10 cellular contexts compared by ENCODE assay signal in the genomic region with DNA sequence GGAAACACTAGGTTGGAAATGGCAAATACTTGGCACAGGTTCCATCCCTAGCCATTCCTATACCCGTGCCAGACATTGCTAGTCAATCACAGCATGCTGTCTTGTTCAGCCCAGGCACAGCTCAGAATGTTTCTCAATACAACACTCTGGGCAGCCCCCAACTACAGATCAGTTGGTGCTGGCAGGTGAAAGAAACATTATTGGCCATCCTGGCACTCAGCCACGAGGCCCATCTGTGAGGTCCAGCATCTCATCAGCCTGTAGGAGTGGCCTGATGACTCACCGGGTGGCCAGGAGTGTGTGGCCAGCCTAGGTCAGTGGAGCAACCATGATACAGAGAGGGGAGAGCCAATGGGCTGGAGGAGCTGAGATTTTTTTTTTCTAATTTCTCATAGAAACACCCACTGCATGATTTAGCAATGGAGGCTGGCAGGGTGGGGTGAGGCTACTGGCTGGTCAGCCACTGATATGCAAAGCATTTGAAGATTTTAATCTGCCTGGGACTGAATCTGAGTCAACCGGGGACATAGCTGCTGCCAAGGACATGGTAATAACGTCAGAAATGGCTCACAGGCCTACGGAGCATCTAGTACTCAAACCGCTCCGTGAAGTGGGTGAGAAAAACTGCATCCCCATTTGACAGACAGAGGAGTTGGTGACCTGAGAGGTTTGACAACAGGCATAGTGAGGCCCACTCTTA. TPM values are rescaled to one million over a fixed set of nuclear protein-coding genes. Genes with fewer than 3 reads are reported as not detected.
DNase-seq lines count a peak whose midpoint lies in the region; ATAC-seq, FAIRE-seq and TF ChIP-seq lines count a peak whose summit lies in the region.
"Had no signal": no experiment of that assay in that cellular context is flagged by ENCODE, and none has a peak within 500 bp of the region (broad histone marks: within the 10 kb centered on the region; RNA-seq: fewer than 3 reads in every experiment).

No MANE protein-coding gene starts in this region.

- no peak for TF ChIP-seq CTCF in K562 (IDR thresholded peaks at IDR 0.05 in 2 of 3, conservative IDR thresholded peaks at IDR 0.05 in 1 of 3; ENCODE audit: insufficient read depth in 2 of 3, low read depth in 1 of 3, low read length in 3 of 3)

- H3K4me3 ChIP-seq in K562, result no peak overlapping the region

- H2AFZ ChIP-seq in K562 (ENCODE audit: low read depth, low read length), result no peak overlapping the region

- in situ Hi-C loops in K562 (cut with MboI), result no loop called here

- H3K36me3 ChIP-seq in K562 (ENCODE audit: control insufficient read depth, insufficient read depth, low read length), result no peaks in the 10 kb centered on the region; the same call in 2 of the 3 replicates

- 0 out of 2 replicates have a peak overlapping the region, but pooled peaks have one; percentile 43 for H3K4me2 ChIP-seq in K562 (ENCODE audit: insufficient read depth, low read length)

- FAIRE-seq in K562 (lab: Jason Lieb, UNC), result peak; percentile 73

- POLR2A ChIA-PET in K562 (lab: Yijun Ruan, JAX), result interaction anchor here (1.2 to 5.3 kb wide), 2 partner anchors 12 to 26 kb away, joined by 3 to 51 read pairs; no protein-coding TSS in a partner anchor

- no peaks in the 10 kb centered on the region for H3K27me3 ChIP-seq in K562 (ENCODE audit: control insufficient read depth in 2 of 2, insufficient read depth in 2 of 2, low read length in 2 of 2)

- no TSS peak for BruUV-seq in K562 (replicated peaks; lab: Mats Ljungman, UMichigan)

- no peak for TF ChIP-seq POLR2A in K562 (conservative IDR thresholded peaks at IDR 0.05)

- 26% methylated on average over 6 of the region's 8 CpGs for WGBS in K562 (ENCODE audit: insufficient coverage, low coverage, missing lambda C conversion rate)

- no peak for TF ChIP-seq RAD21 in Ishikawa (IDR thresholded peaks at IDR 0.05; ENCODE audit: low read depth)
- no peak for TF ChIP-seq RAD21 in K562 (CRISPR knock-in tag; conservative IDR thresholded peaks at IDR 0.05 in 1 of 2, IDR thresholded peaks at IDR 0.05 in 1 of 2)

- ATAC-seq in K562 (peak; percentile 78), HG03135 (IDR thresholded peaks at IDR 0.05; ENCODE audit: unreplicated experiment) (no peak)

- H3K79me2 ChIP-seq in K562 (ENCODE audit: control insufficient read depth, insufficient read depth, low read length), result peaks cover 86% of the 10 kb centered on the region

- H3K9me3 ChIP-seq in K562 (replicated peaks; ENCODE audit: control insufficient read depth, insufficient read depth, low read depth, low read length), result no peaks in the 10 kb centered on the region

- TF ChIP-seq EP300 in Ishikawa (IDR thresholded peaks at IDR 0.05; ENCODE audit: borderline replicate concordance) (no peak), K562 (IDR thresholded peaks at IDR 0.05; ENCODE audit: low read length) (no peak)

- H4K20me1 ChIP-seq in K562 (replicated peaks; ENCODE audit: control insufficient read depth, insufficient read depth, low read length), result peaks cover 59% of the 10 kb centered on the region

- H3K4me1 ChIP-seq in K562 (replicated peaks in 1 of 2; ENCODE audit: control insufficient read depth in 2 of 2, insufficient read depth in 2 of 2, low read length in 2 of 2), result peaks cover 17 to 61% of the 10 kb centered on the region in 2 experiments

- H3K27ac ChIP-seq in K562 (ENCODE audit: extremely low read depth, low read depth, low read length), result no peak overlapping the region; the same call in 2 of the 3 replicates

- no peak overlapping the region for H3K9ac ChIP-seq in K562 (ENCODE audit: insufficient read depth in 1 of 2, low read depth in 2 of 2, low read length in 2 of 2)

- intact Hi-C loops in K562 (cut with micrococcal nuclease), result no loop called here

- DNase-seq in AG08395 (ENCODE audit: low spot score) (peak; percentile 98), K562 (ENCODE audit: extremely low read depth in 1 of 4, low spot score in 3 of 4) (peak; percentile 71 to 79 (median 76)), kidney tubule cell (ENCODE audit: low spot score) (peak; percentile 93), NCI-H1105 treated with DMSO at 0.1 percent for 48 hours (lab: John Stamatoyannopoulos, UW) (no peak), NCI-H1436 (lab: John Stamatoyannopoulos, UW) (no peak)
- no peak for DNase-seq in activated CD4-positive, alpha-beta T cell treated with anti-CD3 and anti-CD28 coated beads for 48 hours
- DNase-seq: activated T-cell treated with anti-CD3 and anti-CD28 coated beads for 4 hours, NCI-H774 had no signal

- no peaks in the 10 kb centered on the region for H3K9me1 ChIP-seq in K562 (ENCODE audit: control insufficient read depth, insufficient read depth, low read length)

- CTCF ChIA-PET in K562 (lab: Yijun Ruan, JAX; ENCODE audit: low intra/inter-chr PET ratio), result no interaction called here

TF ChIP-seq in Ishikawa, 13 proteins besides CTCF, POLR2A, EP300 and RAD21:
- TF ChIP-seq TEAD4 (IDR thresholded peaks at IDR 0.05), result no peak
- 0 out of 2 replicates have a peak, but pooled peaks have one; percentile 32 for TF ChIP-seq NFIC (IDR thresholded peaks at IDR 0.05)

TF ChIP-seq in K562, 482 proteins besides CTCF, POLR2A, EP300 and RAD21 (continues in another document):
- TF ChIP-seq FOSL1 (tag; conservative IDR thresholded peaks at IDR 0.05), result peak; percentile 96
- peak; percentile 86; the same call in 1 of the 2 replicates for TF ChIP-seq JUN (IDR thresholded peaks at IDR 0.05; ENCODE audit: borderline replicate concordance, low read depth, low read length)
- no peak for TF ChIP-seq JUN (CRISPR knock-in tag; IDR thresholded peaks at IDR 0.05; ENCODE audit: borderline replicate concordance)
- no peak for TF ChIP-seq CHCHD3 (CRISPR knock-in tag; IDR thresholded peaks at IDR 0.05)
- no peak for TF ChIP-seq SNIP1 (IDR thresholded peaks at IDR 0.05; ENCODE audit: low read depth)
- no peak for TF ChIP-seq ZNF253 (CRISPR knock-in tag; conservative IDR thresholded peaks at IDR 0.05)
- TF ChIP-seq, protein P1, sequence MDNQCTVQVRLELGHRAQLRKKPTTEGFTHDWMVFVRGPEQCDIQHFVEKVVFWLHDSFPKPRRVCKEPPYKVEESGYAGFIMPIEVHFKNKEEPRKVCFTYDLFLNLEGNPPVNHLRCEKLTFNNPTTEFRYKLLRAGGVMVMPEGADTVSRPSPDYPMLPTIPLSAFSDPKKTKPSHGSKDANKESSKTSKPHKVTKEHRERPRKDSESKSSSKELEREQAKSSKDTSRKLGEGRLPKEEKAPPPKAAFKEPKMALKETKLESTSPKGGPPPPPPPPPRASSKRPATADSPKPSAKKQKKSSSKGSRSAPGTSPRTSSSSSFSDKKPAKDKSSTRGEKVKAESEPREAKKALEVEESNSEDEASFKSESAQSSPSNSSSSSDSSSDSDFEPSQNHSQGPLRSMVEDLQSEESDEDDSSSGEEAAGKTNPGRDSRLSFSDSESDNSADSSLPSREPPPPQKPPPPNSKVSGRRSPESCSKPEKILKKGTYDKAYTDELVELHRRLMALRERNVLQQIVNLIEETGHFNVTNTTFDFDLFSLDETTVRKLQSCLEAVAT (IDR thresholded peaks at IDR 0.05), result peak in 1 of 2 experiments; percentile 99; a peak in 2 of 4 replicates
- peak in 1 of 2 experiments; percentile 43; a peak in 1 of 4 replicates for TF ChIP-seq HDAC1 (IDR thresholded peaks at IDR 0.05)
- no peak for TF ChIP-seq HSF4 (CRISPR knock-in tag; IDR thresholded peaks at IDR 0.05; ENCODE audit: borderline replicate concordance)
- no peak for TF ChIP-seq DNMT1 (IDR thresholded peaks at IDR 0.05)
- TF ChIP-seq ARID1B (IDR thresholded peaks at IDR 0.05), result peak; percentile 62
- peak; percentile 66 for TF ChIP-seq DPF2 (IDR thresholded peaks at IDR 0.05)
- TF ChIP-seq TRIM24 (IDR thresholded peaks at IDR 0.05), result 0 out of 4 replicates have a peak, but pooled peaks of 1 of the 2 experiments have one; percentile 7
- TF ChIP-seq ZNF41 (CRISPR knock-in tag; conservative IDR thresholded peaks at IDR 0.05), result no peak
- no peak for TF ChIP-seq ADNP (tag; IDR thresholded peaks at IDR 0.05)
- TF ChIP-seq NRF1 (conservative IDR thresholded peaks at IDR 0.05 in 1 of 2, IDR thresholded peaks at IDR 0.05 in 1 of 2), result peak in 1 of 2 experiments; percentile 19; a peak in 2 of 4 replicates

RNA-seq across cellular contexts. Expression of a gene that starts 5.4 kb away (rescaled TPM):
- 40.0 and 48.8 TPM in 2 replicates for total RNA-seq in K562 (2011; cell fraction: chromatin; rRNA removed; ENCODE audit: low replicate concordance)
- total RNA-seq in K562 (2011; cell fraction: nucleolus; rRNA removed), result 28.2 and 29.6 TPM in 2 replicates
- 24.7 and 29.3 TPM in 2 replicates for total RNA-seq in K562 (2011; cell fraction: nucleoplasm; rRNA removed)
- total RNA-seq in K562 (2014; rRNA removed), result 6.7 TPM in 2 replicates
- total RNA-seq in K562 (2014; rRNA removed; fragmentation: Illumina TruSeq; extraction: Trizol), result 4.0 TPM in 2 replicates
- 4.3 and 4.9 TPM in 2 replicates for total RNA-seq in K562 (2015; rRNA removed; fragmentation: Illumina TruSeq; extraction: Trizol)
- 5.8 and 7.0 TPM in 2 replicates for total RNA-seq in K562 (2021)
- 1.9 and 2.4 TPM in 2 replicates for polyA plus RNA-seq in K562 (2011; rRNA removed)
- 1.4 and 1.8 TPM in 2 replicates for polyA plus RNA-seq in K562 (2011; cell fraction: cytosol; rRNA removed)
- polyA plus RNA-seq in K562 (2011; cell fraction: nucleus; rRNA removed), result 7.0 and 10.1 TPM in 2 replicates
- 4.8 and 23.9 TPM in 2 replicates for polyA plus RNA-seq in K562 (2012)
- polyA plus RNA-seq in K562 (2014; fragmentation: Illumina TruSeq; extraction: Trizol), result 5.5 and 5.7 TPM in 2 replicates
- polyA plus RNA-seq in K562 (2014; fragmentation: Nextera tagmentation; extraction: Ambion mirVana), result under 1 TPM; 0.06 to 0.18 TPM
- 4.8 and 5.0 TPM in 2 replicates for polyA plus RNA-seq in K562 (2014; rRNA removed)
- 5.6 TPM in 2 replicates for polyA minus RNA-seq in K562 (2011; rRNA and poly(A)+ RNA removed)
- polyA minus RNA-seq in K562 (2011; cell fraction: cytosol; rRNA and poly(A)+ RNA removed), result 2.5 and 3.9 TPM in 2 replicates
- polyA minus RNA-seq in K562 (2011; cell fraction: nucleus; rRNA and poly(A)+ RNA removed), result 7.8 and 10.0 TPM in 2 replicates

Comparison
In these comparisons a context has a peak if more than half of its experiments do, and no peak if none do; other contexts are left out.
1. DNase-seq: peak in AG08395 (single experiment), K562 (4 of 4) and kidney tubule cell (single experiment); none in NCI-H1105 treated with DMSO at 0.1 percent for 48 hours (single experiment), NCI-H1436 (single experiment) and activated CD4-positive, alpha-beta T cell treated with anti-CD3 and anti-CD28 coated beads for 48 hours (single experiment).